ENCODE assay signal across 8 cellular contexts in the genomic region with DNA sequence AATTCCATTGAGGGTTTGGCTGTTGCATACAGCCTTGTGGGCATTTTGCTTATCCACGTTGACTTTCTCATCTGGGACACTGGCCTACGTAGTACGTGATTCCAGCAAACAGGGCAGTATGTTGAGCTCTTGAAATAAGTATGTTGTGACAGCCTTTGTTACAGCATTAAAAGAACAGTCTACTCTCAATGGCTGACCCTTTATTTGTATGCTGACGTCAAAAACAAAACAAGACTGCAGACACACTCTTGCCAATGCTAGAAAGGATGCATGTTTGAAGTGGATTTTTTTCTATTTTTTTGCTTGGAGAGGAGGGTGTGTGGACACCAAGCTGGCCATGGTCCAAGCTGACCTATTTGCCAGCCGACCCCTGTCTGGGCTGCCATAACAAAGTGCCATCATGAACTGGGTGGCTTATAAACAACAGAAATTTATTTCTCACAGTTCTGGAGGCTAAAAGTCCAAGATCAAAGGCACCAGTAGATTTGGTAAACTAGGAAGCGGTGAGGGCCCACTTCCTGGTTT. TPM values are rescaled to one million over a fixed set of nuclear protein-coding genes. Genes with fewer than 3 reads are reported as not detected.
A peak's percentile ranks its signal among the peaks of the same experiment; 100 is the strongest.
DNase-seq lines count a peak whose midpoint lies in the region; ATAC-seq and TF ChIP-seq lines count a peak whose summit lies in the region.

No MANE protein-coding gene starts in this region.

- H3K9me3 ChIP-seq in SJSA1 (replicated peaks) (no peaks in the 10 kb centered on the region), sigmoid colon (no peaks in the 10 kb centered on the region)

- no peak for TF ChIP-seq CTCF in epithelial cell of proximal tubule (conservative IDR thresholded peaks at IDR 0.05; ENCODE audit: low read depth, low read length)
- no peak for TF ChIP-seq CTCF in sigmoid colon (IDR thresholded peaks at IDR 0.05)

- TF ChIP-seq POLR2A in sigmoid colon (IDR thresholded peaks at IDR 0.05): no peak

- intact Hi-C loops in sigmoid colon (cut with DNase I): no loop called here

- ATAC-seq in GM19395 (IDR thresholded peaks at IDR 0.05; ENCODE audit: unreplicated experiment): peak; percentile 14

- DNase-seq in SJSA1 (ENCODE audit: low read depth in 1 of 2, low spot score in 2 of 2) (no peak), epithelial cell of proximal tubule (ENCODE audit: low read depth) (no peak), sigmoid colon (no peak), nucleus accumbens (lab: John Stamatoyannopoulos, UW) (no peak), occipital lobe (lab: John Stamatoyannopoulos, UW) (no peak), kidney glomerular epithelial cell (lab: John Stamatoyannopoulos, UW) (no peak), OCI-M2 (lab: John Stamatoyannopoulos, UW; ENCODE audit: unreplicated experiment) (no peak)

- H3K36me3 ChIP-seq in SJSA1 (peaks cover 11% of the 10 kb centered on the region), sigmoid colon (peaks cover 0 to 25% (median 9%) of the 10 kb centered on the region in 4 donors)

- WGBS in sigmoid colon, 2 donors: 64 to 82% methylated on average over 6 of the region's 6 CpGs

- no peak for TF ChIP-seq EP300 in sigmoid colon (IDR thresholded peaks at IDR 0.05)

- H3K4me3 ChIP-seq in SJSA1 (peak overlapping the region; percentile 62), epithelial cell of proximal tubule (ENCODE audit: low read depth, low read length) (peak overlapping the region; percentile 80), sigmoid colon (peak overlapping the region; percentile 78 to 96 (median 90))

- H3K27ac ChIP-seq in SJSA1 (no peak overlapping the region), sigmoid colon (peak overlapping the region; percentile 84 to 88 (median 86))

- H3K27me3 ChIP-seq in SJSA1 (replicated peaks) (no peaks in the 10 kb centered on the region), sigmoid colon (no peaks in the 10 kb centered on the region)

- H3K4me1 ChIP-seq in SJSA1 (replicated peaks) (peaks cover 49% of the 10 kb centered on the region), sigmoid colon (peaks cover 0 to 21% (median 15%) of the 10 kb centered on the region in 4 donors)

RNA-seq across cellular contexts. Expression of a gene that starts 10.8 kb away (rescaled TPM):
- 10.3 and 16.2 TPM in 2 replicates for total RNA-seq in SJSA1 (2014; rRNA removed; shearing (Covaris generic))
- total RNA-seq in epithelial cell of proximal tubule (9.2 and 27.9 TPM in 2 replicates), sigmoid colon (10 to 100 TPM; 11.8 to 20.8 (median 15.6) TPM), occipital lobe (2.8 TPM)
- polyA plus RNA-seq in sigmoid colon: 10 to 100 TPM in 2 of 3 donors, 1 to 10 TPM in 1; 9.0 to 35.6 (median 21.5) TPM

RNA-seq across cellular contexts. Expression of a gene that starts 26.7 kb away (rescaled TPM):
- 17.6 and 21.9 TPM in 2 replicates for total RNA-seq in SJSA1 (2014; rRNA removed; shearing (Covaris generic))
- 17.1 and 19.1 TPM in 2 replicates for total RNA-seq in epithelial cell of proximal tubule
- total RNA-seq in sigmoid colon: 10 to 100 TPM; 29.3 to 37.9 (median 31.5) TPM
- polyA plus RNA-seq in sigmoid colon: 10 to 100 TPM in 1 of 3 donors, 1 to 10 TPM in 2; 7.2 to 14.7 (median 7.9) TPM
- total RNA-seq in occipital lobe: 48.4 TPM
